Comparison of ENCODE assay signal across 11 cellular contexts in genomic region chr9:133691659-133692363, GRCh38. TPM values are rescaled to one million over a fixed set of nuclear protein-coding genes. Genes with fewer than 3 reads are reported as not detected.
DNase-seq lines count a peak whose midpoint lies in the region; ATAC-seq, FAIRE-seq and TF ChIP-seq lines count a peak whose summit lies in the region.
"Had no signal": no experiment of that assay in that cellular context is flagged by ENCODE, and none has a peak within 500 bp of the region (broad histone marks: within the 10 kb centered on the region; RNA-seq: fewer than 3 reads in every experiment).

No MANE protein-coding gene starts in this region.

- H2AFZ ChIP-seq in K562 (ENCODE audit: low read depth, low read length) (no peak overlapping the region), osteoblast (ENCODE audit: low read length) (no peak overlapping the region)

- H3K36me3 ChIP-seq in K562 (ENCODE audit: control insufficient read depth, insufficient read depth, low read length) = no peaks in the 10 kb centered on the region
- no peaks in the 10 kb centered on the region for H3K36me3 ChIP-seq in osteoblast (ENCODE audit: insufficient read depth, low read length)
- no peaks in the 10 kb centered on the region for H3K36me3 ChIP-seq in prostate gland

- no peak for TF ChIP-seq CTCF in K562 (IDR thresholded peaks at IDR 0.05 in 2 of 3, conservative IDR thresholded peaks at IDR 0.05 in 1 of 3; ENCODE audit: insufficient read depth in 2 of 3, low read depth in 1 of 3, low read length in 3 of 3)
- no peak for TF ChIP-seq CTCF in osteoblast (IDR thresholded peaks at IDR 0.05; ENCODE audit: extremely low read depth, low read depth, low read length)
- TF ChIP-seq CTCF in prostate gland (IDR thresholded peaks at IDR 0.05) = no peak

- FAIRE-seq in K562 (lab: Jason Lieb, UNC) = no peak

- DNase-seq in activated CD4-positive, alpha-beta memory T cell treated with anti-CD3 and anti-CD28 coated beads for 36 hours = peak; percentile 38
- DNase-seq in activated CD4-positive, alpha-beta memory T cell treated with anti-CD3 and anti-CD28 coated beads, Interleukin-2, amount 10 ng/mL, durations not matched to agents 7 days and 5 days = no peak
- DNase-seq in M059J (ENCODE audit: low read depth) (peak; percentile 80), K562 (ENCODE audit: extremely low read depth in 1 of 4, low spot score in 3 of 4) (no peak), osteoblast (ENCODE audit: insufficient read length, low spot score, missing footprints) (peak; percentile 95), prostate gland (ENCODE audit: low spot score) (no peak)
- DNase-seq: amniotic stem cell, NCI-H526 had no signal

- H3K4me3 ChIP-seq in K562 = no peak overlapping the region
- no peak overlapping the region for H3K4me3 ChIP-seq in osteoblast (ENCODE audit: insufficient read depth, low read length)
- no peak overlapping the region for H3K4me3 ChIP-seq in prostate gland
- H3K4me3 ChIP-seq: SJSA1 had no signal

- WGBS in K562 (ENCODE audit: insufficient coverage, low coverage, missing lambda C conversion rate) = 1% methylated on average over 19 of the region's 19 CpGs
- WGBS in prostate gland = 86% methylated on average over 19 of the region's 19 CpGs

- H3K9me3 ChIP-seq in K562 (replicated peaks; ENCODE audit: control insufficient read depth, insufficient read depth, low read depth, low read length) (no peaks in the 10 kb centered on the region), osteoblast (ENCODE audit: low read depth, low read length) (no peaks in the 10 kb centered on the region), prostate gland (no peaks in the 10 kb centered on the region)
- H3K9me3 ChIP-seq: SJSA1 had no signal

- H3K4me2 ChIP-seq in K562 (ENCODE audit: insufficient read depth, low read length) (no peak overlapping the region), osteoblast (ENCODE audit: insufficient read depth, low read length) (no peak overlapping the region)

- CTCF ChIA-PET in activated CD4-positive, alpha-beta memory T cell treated with anti-CD3 and anti-CD28 coated beads for 36 hours (lab: Charles Lee) = no interaction called here
- CTCF ChIA-PET in activated CD4-positive, alpha-beta memory T cell treated with anti-CD3 and anti-CD28 coated beads, Interleukin-2, amount 10 ng/mL, durations not matched to agents 7 days and 5 days (lab: Charles Lee) = no interaction called here
- CTCF ChIA-PET in K562 (lab: Yijun Ruan, JAX; ENCODE audit: low intra/inter-chr PET ratio) = no interaction called here

- no peak overlapping the region for H3K9ac ChIP-seq in K562 (ENCODE audit: insufficient read depth in 1 of 2, low read depth in 2 of 2, low read length in 2 of 2)

- H3K27ac ChIP-seq in K562 (ENCODE audit: extremely low read depth, low read depth, low read length) (no peak overlapping the region), osteoblast (ENCODE audit: low read depth, low read length) (no peak overlapping the region), prostate gland (no peak overlapping the region)
- H3K27ac ChIP-seq: SJSA1 had no signal

- in situ Hi-C loops in K562 (cut with MboI) = no loop called here

- intact Hi-C loops in activated CD4-positive, alpha-beta memory T cell treated with anti-CD3 and anti-CD28 coated beads for 36 hours (cut with micrococcal nuclease) = no loop called here
- intact Hi-C loops in K562 (cut with micrococcal nuclease) (no loop called here), prostate gland (cut with DNase I) (no loop called here)

- H4K20me1 ChIP-seq in K562 (replicated peaks; ENCODE audit: control insufficient read depth, insufficient read depth, low read length) (peaks cover 15% of the 10 kb centered on the region), osteoblast (ENCODE audit: insufficient read depth, low read length) (no peaks in the 10 kb centered on the region)

- ATAC-seq in K562 (no peak), HG02763 (IDR thresholded peaks at IDR 0.05; ENCODE audit: unreplicated experiment) (no peak), HG03378 (IDR thresholded peaks at IDR 0.05; ENCODE audit: unreplicated experiment) (no peak)

- H3K27ac Mint-ChIP-seq in activated CD4-positive, alpha-beta memory T cell treated with anti-CD3 and anti-CD28 coated beads for 36 hours = no peak overlapping the region
- H3K27ac Mint-ChIP-seq in activated CD4-positive, alpha-beta memory T cell treated with anti-CD3 and anti-CD28 coated beads, Interleukin-2, amount 10 ng/mL, durations not matched to agents 7 days and 5 days = no peak overlapping the region

- H3K9me1 ChIP-seq in K562 (ENCODE audit: control insufficient read depth, insufficient read depth, low read length) = no peaks in the 10 kb centered on the region

- H3K79me2 ChIP-seq in K562 (ENCODE audit: control insufficient read depth, insufficient read depth, low read length) = no peaks in the 10 kb centered on the region
- no peaks in the 10 kb centered on the region for H3K79me2 ChIP-seq in osteoblast (ENCODE audit: insufficient read depth, low read length)

- H3K36me3 Mint-ChIP-seq in activated CD4-positive, alpha-beta memory T cell treated with anti-CD3 and anti-CD28 coated beads for 36 hours = no peaks in the 10 kb centered on the region
- no peaks in the 10 kb centered on the region for H3K36me3 Mint-ChIP-seq in activated CD4-positive, alpha-beta memory T cell treated with anti-CD3 and anti-CD28 coated beads, Interleukin-2, amount 10 ng/mL, durations not matched to agents 7 days and 5 days (ENCODE audit: low read depth)

- H3K4me1 Mint-ChIP-seq in activated CD4-positive, alpha-beta memory T cell treated with anti-CD3 and anti-CD28 coated beads for 36 hours (ENCODE audit: low read depth) = peaks cover 14% of the 10 kb centered on the region
- H3K4me1 Mint-ChIP-seq in activated CD4-positive, alpha-beta memory T cell treated with anti-CD3 and anti-CD28 coated beads, Interleukin-2, amount 10 ng/mL, durations not matched to agents 7 days and 5 days = peaks cover 1% of the 10 kb centered on the region

- BruUV-seq in K562 (replicated peaks; lab: Mats Ljungman, UMichigan) = no TSS peak

- no peaks in the 10 kb centered on the region for H3K27me3 Mint-ChIP-seq in activated CD4-positive, alpha-beta memory T cell treated with anti-CD3 and anti-CD28 coated beads for 36 hours
- no peaks in the 10 kb centered on the region for H3K27me3 Mint-ChIP-seq in activated CD4-positive, alpha-beta memory T cell treated with anti-CD3 and anti-CD28 coated beads, Interleukin-2, amount 10 ng/mL, durations not matched to agents 7 days and 5 days

- H3K4me1 ChIP-seq in K562 (replicated peaks in 1 of 2; ENCODE audit: control insufficient read depth in 2 of 2, insufficient read depth in 2 of 2, low read length in 2 of 2) = peaks cover 0 to 4% of the 10 kb centered on the region in 2 experiments; a peak in 2 of 5 replicates
- peaks cover 11% of the 10 kb centered on the region for H3K4me1 ChIP-seq in osteoblast (ENCODE audit: insufficient read depth, low read length)
- H3K4me1 ChIP-seq in prostate gland (replicated peaks) = no peaks in the 10 kb centered on the region
- H3K4me1 ChIP-seq: SJSA1 had no signal

- H3K4me3 Mint-ChIP-seq in activated CD4-positive, alpha-beta memory T cell treated with anti-CD3 and anti-CD28 coated beads for 36 hours = no peak overlapping the region
- no peak overlapping the region for H3K4me3 Mint-ChIP-seq in activated CD4-positive, alpha-beta memory T cell treated with anti-CD3 and anti-CD28 coated beads, Interleukin-2, amount 10 ng/mL, durations not matched to agents 7 days and 5 days

- H3K27me3 ChIP-seq in K562 (ENCODE audit: control insufficient read depth in 2 of 2, insufficient read depth in 2 of 2, low read length in 2 of 2) = peaks cover 21 to 85% of the 10 kb centered on the region in 2 experiments; a peak in 4 of 5 replicates
- H3K27me3 ChIP-seq in osteoblast (ENCODE audit: insufficient read depth, low read length) = no peaks in the 10 kb centered on the region
- no peaks in the 10 kb centered on the region for H3K27me3 ChIP-seq in prostate gland (replicated peaks; ENCODE audit: insufficient read depth)
- H3K27me3 ChIP-seq: SJSA1 had no signal

- no peaks in the 10 kb centered on the region for H3K9me3 Mint-ChIP-seq in activated CD4-positive, alpha-beta memory T cell treated with anti-CD3 and anti-CD28 coated beads for 36 hours
- H3K9me3 Mint-ChIP-seq in activated CD4-positive, alpha-beta memory T cell treated with anti-CD3 and anti-CD28 coated beads, Interleukin-2, amount 10 ng/mL, durations not matched to agents 7 days and 5 days = no peaks in the 10 kb centered on the region

- POLR2A ChIA-PET in activated CD4-positive, alpha-beta memory T cell treated with anti-CD3 and anti-CD28 coated beads for 36 hours (lab: Charles Lee) = interaction anchor here (0.9 kb wide), 1 partner anchor 10 kb away, joined by 4 read pairs; no protein-coding TSS in a partner anchor
- POLR2A ChIA-PET in activated CD4-positive, alpha-beta memory T cell treated with anti-CD3 and anti-CD28 coated beads, Interleukin-2, amount 10 ng/mL, durations not matched to agents 7 days and 5 days (lab: Charles Lee) = no interaction called here
- POLR2A ChIA-PET in K562 (lab: Yijun Ruan, JAX) = interaction anchor here (0.6 to 0.9 kb wide), 2 partner anchors 16 to 1160 kb away, joined by 3 read pairs; no protein-coding TSS in a partner anchor

- TF ChIP-seq RAD21 in K562 (CRISPR knock-in tag; conservative IDR thresholded peaks at IDR 0.05 in 1 of 2, IDR thresholded peaks at IDR 0.05 in 1 of 2) = no peak

- TF ChIP-seq POLR2A in K562 (conservative IDR thresholded peaks at IDR 0.05) (no peak), prostate gland (IDR thresholded peaks at IDR 0.05) (no peak)

- no peak for TF ChIP-seq EP300 in K562 (IDR thresholded peaks at IDR 0.05; ENCODE audit: low read length)

RNA-seq across cellular contexts. Expression of gene SARDH, which starts 46.3 kb away (rescaled TPM):
- total RNA-seq in activated CD4-positive, alpha-beta memory T cell treated with anti-CD3 and anti-CD28 coated beads for 36 hours = 1 to 10 TPM; 6.5 to 6.6 TPM
- under 1 TPM; 0.50 to 0.88 TPM for total RNA-seq in activated CD4-positive, alpha-beta memory T cell treated with anti-CD3 and anti-CD28 coated beads, Interleukin-2, amount 10 ng/mL, durations not matched to agents 7 days and 5 days
- total RNA-seq in M059J (2014; rRNA removed; shearing (Covaris generic)) = 1.3 and 1.4 TPM in 2 replicates
- total RNA-seq in K562 (2011; cell fraction: chromatin; rRNA removed; ENCODE audit: low replicate concordance) = 0.28 and 1.8 TPM in 2 replicates
- 0.39 and 1.3 TPM in 2 replicates for total RNA-seq in K562 (2011; cell fraction: nucleolus; rRNA removed)
- 0.15 TPM in 1 of 2 replicates, not detected in the other for total RNA-seq in K562 (2011; cell fraction: nucleoplasm; rRNA removed)
- total RNA-seq in K562 (2014; rRNA removed) (not detected in 2 replicates), K562 (2014; rRNA removed; fragmentation: Illumina TruSeq; extraction: Trizol) (not detected in 2 replicates), K562 (2015; rRNA removed; fragmentation: Illumina TruSeq; extraction: Trizol) (not detected in 2 replicates), K562 (2021) (0.25 TPM in 1 of 2 replicates, not detected in the other), osteoblast (5.4 and 10.9 TPM in 2 replicates), prostate gland (1 to 10 TPM; 6.7 to 7.2 TPM)
- polyA plus RNA-seq in K562 (2011; rRNA removed) (0.07 and 0.14 TPM in 2 replicates), K562 (2014; fragmentation: Illumina TruSeq; extraction: Trizol) (not detected in 2 replicates), K562 (2014; fragmentation: Nextera tagmentation; extraction: Ambion mirVana) (not detected), K562 (2014; rRNA removed) (not detected in 2 replicates)
- polyA plus RNA-seq in K562 (2011; cell fraction: cytosol; rRNA removed) = 0.04 and 0.21 TPM in 2 replicates
- 0.24 and 2.6 TPM in 2 replicates for polyA plus RNA-seq in K562 (2011; cell fraction: nucleus; rRNA removed)
- 0.11 and 0.16 TPM in 2 replicates for polyA plus RNA-seq in K562 (2012)
- polyA minus RNA-seq in K562 (2011; rRNA and poly(A)+ RNA removed) = 0.11 TPM in 1 of 2 replicates, not detected in the other
- polyA minus RNA-seq in K562 (2011; cell fraction: cytosol; rRNA and poly(A)+ RNA removed) = not detected in 2 replicates
- polyA minus RNA-seq in K562 (2011; cell fraction: nucleus; rRNA and poly(A)+ RNA removed) = 0.11 and 0.54 TPM in 2 replicates

RNA-seq across cellular contexts. Expression of gene DBH, which starts 55.6 kb away (rescaled TPM):
- not detected for total RNA-seq in activated CD4-positive, alpha-beta memory T cell treated with anti-CD3 and anti-CD28 coated beads for 36 hours
- total RNA-seq in activated CD4-positive, alpha-beta memory T cell treated with anti-CD3 and anti-CD28 coated beads, Interleukin-2, amount 10 ng/mL, durations not matched to agents 7 days and 5 days = not detected
- total RNA-seq in M059J (2014; rRNA removed; shearing (Covaris generic)) = not detected in 2 replicates
- total RNA-seq in K562 (2011; cell fraction: chromatin; rRNA removed; ENCODE audit: low replicate concordance) = not detected in 2 replicates
- not detected in 2 replicates for total RNA-seq in K562 (2011; cell fraction: nucleolus; rRNA removed)
- total RNA-seq in K562 (2011; cell fraction: nucleoplasm; rRNA removed) = not detected in 2 replicates
- not detected in 2 replicates for total RNA-seq in K562 (2014; rRNA removed)
- not detected in 2 replicates for total RNA-seq in K562 (2014; rRNA removed; fragmentation: Illumina TruSeq; extraction: Trizol)
- total RNA-seq in K562 (2015; rRNA removed; fragmentation: Illumina TruSeq; extraction: Trizol) = not detected in 2 replicates
- not detected in 2 replicates for total RNA-seq in K562 (2021)
- polyA plus RNA-seq in K562 (2011; rRNA removed) = not detected in 2 replicates
- not detected in 2 replicates for polyA plus RNA-seq in K562 (2011; cell fraction: cytosol; rRNA removed)
- not detected in 2 replicates for polyA plus RNA-seq in K562 (2011; cell fraction: nucleus; rRNA removed)
- not detected in 2 replicates for polyA plus RNA-seq in K562 (2012)
- not detected in 2 replicates for polyA plus RNA-seq in K562 (2014; fragmentation: Illumina TruSeq; extraction: Trizol)
- not detected for polyA plus RNA-seq in K562 (2014; fragmentation: Nextera tagmentation; extraction: Ambion mirVana)
- not detected in 2 replicates for polyA plus RNA-seq in K562 (2014; rRNA removed)
- not detected in 2 replicates for polyA minus RNA-seq in K562 (2011; rRNA and poly(A)+ RNA removed)
- polyA minus RNA-seq in K562 (2011; cell fraction: cytosol; rRNA and poly(A)+ RNA removed) = not detected in 2 replicates
- not detected in 2 replicates for polyA minus RNA-seq in K562 (2011; cell fraction: nucleus; rRNA and poly(A)+ RNA removed)
- total RNA-seq in osteoblast = not detected in 2 replicates
- total RNA-seq in prostate gland = not detected
- total RNA-seq: SJSA1 had no signal

Comparison
In these comparisons a context has a peak if more than half of its experiments do, and no peak if none do; other contexts are left out.
1. DNase-seq: peak in activated CD4-positive, alpha-beta memory T cell treated with anti-CD3 and anti-CD28 coated beads for 36 hours (single experiment), M059J (single experiment) and osteoblast (single experiment); none in activated CD4-positive, alpha-beta memory T cell treated with anti-CD3 and anti-CD28 coated beads, Interleukin-2, amount 10 ng/mL, durations not matched to agents 7 days and 5 days (single experiment), K562 (0 of 4) and prostate gland (single experiment).